Comparison of ENCODE assay signal across 16 cellular contexts in the genomic region with DNA sequence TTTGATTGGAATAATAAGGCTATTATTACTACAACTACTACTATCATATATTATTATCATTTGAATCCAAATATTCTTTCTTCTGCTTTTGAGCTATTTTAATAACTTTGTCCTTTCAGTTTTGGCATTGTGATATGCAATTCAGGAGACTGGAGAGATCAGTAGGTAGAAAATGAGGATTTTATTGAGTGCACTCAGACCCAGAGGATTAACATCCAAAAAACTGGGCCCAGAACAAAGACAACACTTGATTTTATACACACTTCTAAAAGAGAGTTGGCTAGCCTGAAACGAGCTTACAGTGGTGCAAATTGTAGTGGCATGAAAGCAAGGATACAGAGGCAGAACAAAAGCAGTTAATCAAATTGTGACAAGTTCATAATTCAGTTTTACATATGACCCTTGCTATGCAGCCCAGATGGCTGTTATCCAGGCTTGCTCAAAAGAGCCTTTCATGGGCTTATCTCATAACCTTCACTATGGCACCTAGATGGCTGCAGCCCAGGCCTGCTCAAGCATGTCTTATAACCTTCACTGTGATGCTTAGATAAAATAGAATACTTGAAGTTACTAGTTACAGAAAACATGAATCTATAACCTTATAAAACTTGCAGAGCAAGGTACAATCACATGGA.
"Had no signal": no experiment of that assay in that cellular context is flagged by ENCODE, and none has a peak within 500 bp of the region (broad histone marks: within the 10 kb centered on the region; RNA-seq: fewer than 3 reads in every experiment).

No MANE protein-coding gene starts in this region.

- H3K4me3 ChIP-seq: breast epithelium, heart left ventricle, sigmoid colon had no signal

- H3K36me3 ChIP-seq: breast epithelium, heart left ventricle, sigmoid colon had no signal

- H3K4me1 ChIP-seq: breast epithelium, heart left ventricle, sigmoid colon had no signal

- H3K27me3 ChIP-seq: breast epithelium, heart left ventricle, sigmoid colon had no signal

- H3K27me3 Mint-ChIP-seq: activated naive CD8-positive, alpha-beta T cell treated with anti-CD3 and anti-CD28 coated beads for 36 hours; T-helper 17 cell; type B pancreatic cell had no signal

- DNase-seq: activated CD4-positive, alpha-beta T cell treated with anti-CD3 and anti-CD28 coated beads, Interleukin-2, amount 50 U/mL, for 4 hours; activated CD4-positive, CD25-positive, alpha-beta regulatory T cell treated with anti-CD3 and anti-CD28 coated beads, Interleukin-2, amount 50 U/mL, for 72 hours; activated effector memory CD4-positive, alpha-beta T cell treated with anti-CD3 and anti-CD28 coated beads, Interleukin-2, amount 50 U/mL, for 16 hours; activated naive CD8-positive, alpha-beta T cell treated with anti-CD3 and anti-CD28 coated beads for 36 hours; activated T-cell treated with anti-CD3 and anti-CD28 coated beads, Interleukin-2, amount 50 U/mL, for 4 hours; anterior cingulate cortex; heart left ventricle; sigmoid colon; stimulated activated CD4-positive, alpha-beta T cell treated with anti-CD3 and anti-CD28 coated beads, Interleukin-12 subunit alpha, Interleukin-12 subunit beta, amount 100 ng/mL, for 4 hours; stimulated activated naive CD4-positive, alpha-beta T cell; substantia nigra; T-helper 17 cell had no signal

- H3K27ac ChIP-seq: breast epithelium, heart left ventricle, sigmoid colon had no signal

- H3K27ac Mint-ChIP-seq: activated naive CD8-positive, alpha-beta T cell treated with anti-CD3 and anti-CD28 coated beads for 36 hours; nephron; T-helper 17 cell; type B pancreatic cell had no signal

- H3K4me1 Mint-ChIP-seq: activated naive CD8-positive, alpha-beta T cell treated with anti-CD3 and anti-CD28 coated beads for 36 hours; T-helper 17 cell had no signal

- ATAC-seq: activated T-cell treated with anti-CD3 and anti-CD28 coated beads, Interleukin-2, amount 50 U/mL, for 4 hours; heart left ventricle; left lobe of liver; T-helper 17 cell had no signal

- H3K4me3 Mint-ChIP-seq: activated naive CD8-positive, alpha-beta T cell treated with anti-CD3 and anti-CD28 coated beads for 36 hours; activated T-cell treated with anti-CD3 and anti-CD28 coated beads, Interleukin-2, amount 50 U/mL, for 4 hours; nephron; T-helper 17 cell; type B pancreatic cell had no signal

- H3K36me3 Mint-ChIP-seq: activated naive CD8-positive, alpha-beta T cell treated with anti-CD3 and anti-CD28 coated beads for 36 hours had no signal
